ENCODE assay signal across 13 cellular contexts in the genomic region with DNA sequence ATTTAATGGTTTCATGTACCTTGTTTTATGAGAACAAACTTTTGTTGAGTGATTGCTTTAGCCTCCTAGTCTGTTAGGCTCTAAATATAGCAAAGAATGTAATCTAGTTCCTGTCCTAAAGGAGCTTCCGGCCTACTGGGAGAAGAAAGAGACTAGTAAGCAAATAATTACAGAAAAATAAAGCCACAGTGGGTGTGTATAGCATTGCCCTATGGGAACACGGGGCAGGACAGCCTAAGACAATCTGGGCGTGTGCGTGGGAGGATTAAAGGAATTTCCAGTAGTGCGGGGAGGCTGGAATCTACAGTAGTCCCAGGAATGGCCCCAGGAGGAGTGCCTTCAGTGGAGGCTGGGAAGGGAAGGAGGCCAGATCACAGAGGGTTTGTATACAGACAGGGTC.
DNase-seq lines count a peak whose midpoint lies in the region; ATAC-seq and TF ChIP-seq lines count a peak whose summit lies in the region.
"Had no signal": no experiment of that assay in that cellular context is flagged by ENCODE, and none has a peak within 500 bp of the region (broad histone marks: within the 10 kb centered on the region; RNA-seq: fewer than 3 reads in every experiment).

No MANE protein-coding gene starts in this region.

- H3K27me3 Mint-ChIP-seq in activated T-cell treated with anti-CD3 and anti-CD28 coated beads, Interleukin-2, amount 50 U/mL, for 24 hours: peaks cover 6% of the 10 kb centered on the region

- no peak for TF ChIP-seq POLR2A in right lobe of liver (IDR thresholded peaks at IDR 0.05)

- no peaks in the 10 kb centered on the region for H3K9me3 Mint-ChIP-seq in activated T-cell treated with anti-CD3 and anti-CD28 coated beads, Interleukin-2, amount 50 U/mL, for 24 hours
- H3K9me3 Mint-ChIP-seq: activated naive CD8-positive, alpha-beta T cell treated with anti-CD3 and anti-CD28 coated beads, Interleukin-2, amount 50 U/mL, for 24 hours had no signal

- no peaks in the 10 kb centered on the region for H3K27me3 ChIP-seq in right lobe of liver

- no peaks in the 10 kb centered on the region for H3K4me1 Mint-ChIP-seq in activated T-cell treated with anti-CD3 and anti-CD28 coated beads, Interleukin-2, amount 50 U/mL, for 24 hours (ENCODE audit: low read depth)
- H3K4me1 Mint-ChIP-seq: activated naive CD8-positive, alpha-beta T cell treated with anti-CD3 and anti-CD28 coated beads, Interleukin-2, amount 50 U/mL, for 24 hours had no signal

- H3K27ac Mint-ChIP-seq in activated T-cell treated with anti-CD3 and anti-CD28 coated beads, Interleukin-2, amount 50 U/mL, for 24 hours: no peak overlapping the region
- H3K27ac Mint-ChIP-seq: activated naive CD8-positive, alpha-beta T cell treated with anti-CD3 and anti-CD28 coated beads, Interleukin-2, amount 50 U/mL, for 24 hours had no signal

- H3K36me3 ChIP-seq in right lobe of liver: no peaks in the 10 kb centered on the region

- WGBS in right lobe of liver (ENCODE audit: insufficient coverage, low coverage, low lambda C conversion rate, missing lambda C conversion rate): 44% methylated on average over 4 of the region's 5 CpGs

- DNase-seq in Right ventricle myocardium inferior (ENCODE audit: missing footprints): no peak
- no peak for DNase-seq in cardiac septum (ENCODE audit: low spot score)
- peak; percentile 50 to 71 for DNase-seq in dermis microvascular lymphatic vessel endothelial cell (ENCODE audit: low read depth in 2 of 2)
- no peak for DNase-seq in right lobe of liver
- DNase-seq in dedifferentiated amniotic fluid mesenchymal stem cell (ENCODE audit: extremely low spot score): no peak
- DNase-seq in activated T-cell treated with anti-CD3 and anti-CD28 coated beads, Interleukin-2, amount 50 U/mL, for 24 hours: no peak
- no peak for DNase-seq in SKM-1 (lab: John Stamatoyannopoulos, UW; ENCODE audit: unreplicated experiment)
- no peak for DNase-seq in NCI-H345 treated with DMSO at 0.1 percent for 48 hours (lab: John Stamatoyannopoulos, UW; ENCODE audit: unreplicated experiment)
- DNase-seq: activated naive CD8-positive, alpha-beta T cell treated with anti-CD3 and anti-CD28 coated beads, Interleukin-2, amount 50 U/mL, for 24 hours; DMS153; stimulated activated naive CD4-positive, alpha-beta T cell; T-helper 2 cell had no signal

- no peaks in the 10 kb centered on the region for H3K4me1 ChIP-seq in right lobe of liver
- H3K4me1 ChIP-seq: A549 had no signal

- no peaks in the 10 kb centered on the region for H3K9me3 ChIP-seq in right lobe of liver
- H3K9me3 ChIP-seq: A549 had no signal

- ATAC-seq in Right ventricle myocardium inferior: peak; percentile 65
- ATAC-seq in right lobe of liver: peak; percentile 72 to 81 (median 78)
- ATAC-seq: A549; activated naive CD8-positive, alpha-beta T cell treated with anti-CD3 and anti-CD28 coated beads, Interleukin-2, amount 50 U/mL, for 24 hours had no signal

- H3K4me3 ChIP-seq in right lobe of liver: no peak overlapping the region
- H3K4me3 ChIP-seq: A549 had no signal

- intact Hi-C loops in Right ventricle myocardium inferior (cut with DNase I) (loop anchor here (10.0 kb wide), 2 partner anchors 127 to 183 kb away; no protein-coding TSS in a partner anchor), cardiac septum (cut with DNase I) (no loop called here), right lobe of liver (cut with DNase I) (no loop called here)

- TF ChIP-seq CTCF in right lobe of liver (IDR thresholded peaks at IDR 0.05): no peak

- no peak overlapping the region for H3K27ac ChIP-seq in right lobe of liver
- H3K27ac ChIP-seq: A549 had no signal

- no peaks in the 10 kb centered on the region for H3K36me3 Mint-ChIP-seq in activated T-cell treated with anti-CD3 and anti-CD28 coated beads, Interleukin-2, amount 50 U/mL, for 24 hours (ENCODE audit: low read depth)

- no peak overlapping the region for H3K4me3 Mint-ChIP-seq in activated T-cell treated with anti-CD3 and anti-CD28 coated beads, Interleukin-2, amount 50 U/mL, for 24 hours
- H3K4me3 Mint-ChIP-seq: activated naive CD8-positive, alpha-beta T cell treated with anti-CD3 and anti-CD28 coated beads, Interleukin-2, amount 50 U/mL, for 24 hours had no signal

Comparison
In these comparisons a context has a peak if more than half of its experiments do, and no peak if none do; other contexts are left out.
1. DNase-seq: peak in dermis microvascular lymphatic vessel endothelial cell (2 of 2); none in Right ventricle myocardium inferior (single experiment), cardiac septum (single experiment), right lobe of liver (0 of 3), dedifferentiated amniotic fluid mesenchymal stem cell (single experiment), activated T-cell treated with anti-CD3 and anti-CD28 coated beads, Interleukin-2, amount 50 U/mL, for 24 hours (single experiment), SKM-1 (single experiment) and NCI-H345 treated with DMSO at 0.1 percent for 48 hours (single experiment).